Comparison of ENCODE assay signal across 22 cellular contexts in the genomic region with DNA sequence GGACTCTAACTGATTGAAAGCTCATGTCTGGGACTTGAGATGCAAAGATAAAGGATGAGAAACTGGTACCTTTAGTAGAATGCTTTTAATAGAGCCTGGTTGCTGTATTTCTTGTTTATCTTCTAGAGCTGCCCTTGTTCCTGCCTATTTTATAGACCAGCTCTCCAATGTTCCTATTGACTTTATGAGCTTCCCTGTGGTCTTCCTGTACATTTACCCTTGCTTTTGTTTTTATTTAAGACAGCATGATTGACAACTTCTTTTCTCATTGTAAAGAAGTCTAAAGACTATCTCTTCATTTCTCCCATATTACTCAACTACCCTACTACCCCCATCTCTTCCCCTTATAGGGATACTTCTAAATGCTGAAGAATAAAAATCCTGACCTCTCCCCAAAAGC.
"Had no signal": no experiment of that assay in that cellular context is flagged by ENCODE, and none has a peak within 500 bp of the region (broad histone marks: within the 10 kb centered on the region; RNA-seq: fewer than 3 reads in every experiment).

No MANE protein-coding gene starts in this region.

- H3K36me3 ChIP-seq: SJSA1 had no signal

- FAIRE-seq: HTR-8/SVneo, RCC 7860 had no signal

- H3K4me3 ChIP-seq: SJSA1, SK-N-MC had no signal

- H3K27me3 ChIP-seq: SJSA1 had no signal

- H3K27ac ChIP-seq: HL-60, SJSA1, SK-N-MC had no signal

- H3K4me1 ChIP-seq: SJSA1 had no signal

- H3K9me3 ChIP-seq: SJSA1 had no signal

- DNase-seq: KBM-7, MV-4-11, NCI-H1048, NCI-H1105, NCI-H1436 treated with DMSO at 0.1 percent for 48 hours, NCI-H187, NCI-H2029, NCI-H2081 treated with DMSO at 0.1 percent for 48 hours, NCI-H226, NCI-H446, NCI-H510A, NCI-H524 treated with DMSO at 0.1 percent for 48 hours, NCI-H774, Right ventricle myocardium superior, RPMI8226, SIG-M5, T-helper 2 cell had no signal
